In the genomic region with DNA sequence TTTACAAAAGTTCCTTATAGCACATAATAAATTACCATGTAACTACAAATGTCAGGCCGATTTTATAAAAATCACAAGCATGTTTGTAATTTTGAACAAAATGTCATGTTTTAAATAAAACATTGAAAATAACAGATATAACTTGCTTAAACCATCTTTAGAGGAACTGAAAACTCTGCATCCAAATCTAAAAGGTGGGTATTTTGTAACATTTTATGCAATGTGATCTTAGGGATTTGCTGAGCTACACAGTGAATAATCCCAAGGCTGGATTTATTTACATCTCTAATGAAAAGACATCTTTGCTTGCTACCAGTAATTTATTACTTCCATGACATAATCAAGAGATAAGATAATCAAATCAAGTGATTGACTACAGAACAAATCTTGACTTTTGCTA, we compare ENCODE assay signal across 26 cellular contexts. TPM values are rescaled to one million over a fixed set of nuclear protein-coding genes. Genes with fewer than 3 reads are reported as not detected.
DNase-seq lines count a peak whose midpoint lies in the region; ATAC-seq and TF ChIP-seq lines count a peak whose summit lies in the region.
"Had no signal": no experiment of that assay in that cellular context is flagged by ENCODE, and none has a peak within 500 bp of the region (broad histone marks: within the 10 kb centered on the region; RNA-seq: fewer than 3 reads in every experiment).

No MANE protein-coding gene starts in this region.

- peak overlapping the region in 3 of 4 donors; percentile 13 to 57 (median 20) for H3K27ac ChIP-seq in upper lobe of left lung
- H3K27ac ChIP-seq: colonic mucosa, prostate gland, thyroid gland had no signal

- ATAC-seq in activated naive CD8-positive, alpha-beta T cell treated with anti-CD3 and anti-CD28 coated beads, Interleukin-2, amount 50 U/mL, for 24 hours: no peak
- ATAC-seq in T-helper 17 cell: no peak
- no peak for ATAC-seq in naive thymus-derived CD8-positive, alpha-beta T cell
- no peak for ATAC-seq in upper lobe of left lung (ENCODE audit: low FRiP score in 2 of 2)
- ATAC-seq in esophagus mucosa: no peak
- no peak for ATAC-seq in GM21786 (IDR thresholded peaks at IDR 0.05; ENCODE audit: unreplicated experiment)
- no peak for ATAC-seq in GM19035 (IDR thresholded peaks at IDR 0.05; ENCODE audit: unreplicated experiment)
- ATAC-seq: activated CD8-positive, alpha-beta memory T cell treated with anti-CD3 and anti-CD28 coated beads, Interleukin-2, amount 10 ng/mL, durations not matched to agents 7 days and 5 days; HCT116; heart left ventricle had no signal

- no peak overlapping the region for H3K4me3 Mint-ChIP-seq in activated naive CD8-positive, alpha-beta T cell
- no peak overlapping the region for H3K4me3 Mint-ChIP-seq in activated naive CD8-positive, alpha-beta T cell treated with anti-CD3 and anti-CD28 coated beads, Interleukin-2, amount 50 U/mL, for 24 hours
- no peak overlapping the region for H3K4me3 Mint-ChIP-seq in T-helper 17 cell
- no peak overlapping the region for H3K4me3 Mint-ChIP-seq in naive thymus-derived CD8-positive, alpha-beta T cell
- H3K4me3 Mint-ChIP-seq: activated CD8-positive, alpha-beta memory T cell treated with anti-CD3 and anti-CD28 coated beads, Interleukin-2, amount 10 ng/mL, durations not matched to agents 7 days and 5 days; activated naive CD4-positive, alpha-beta T cell treated with anti-CD3 and anti-CD28 coated beads for 36 hours; CD8-positive, alpha-beta memory T cell; stimulated activated naive CD8-positive, alpha-beta T cell treated with anti-CD3 and anti-CD28 coated beads, Interleukin-15, Interleukin-2, amounts not matched to agents 100 ng/mL and 50 ng/mL, for 24 hours had no signal

- POLR2A ChIA-PET in naive thymus-derived CD8-positive, alpha-beta T cell (lab: Charles Lee): interaction anchor here (0.9 to 1.1 kb wide), 3 partner anchors 49 to 196 kb away, joined by 3 read pairs; no protein-coding TSS in a partner anchor

- H3K27me3 ChIP-seq in upper lobe of left lung: no peaks in the 10 kb centered on the region
- H3K27me3 ChIP-seq: colonic mucosa, heart left ventricle, thyroid gland had no signal

- H3K4me1 Mint-ChIP-seq in activated naive CD8-positive, alpha-beta T cell (ENCODE audit: low read depth): peaks cover 89% of the 10 kb centered on the region
- H3K4me1 Mint-ChIP-seq in activated naive CD8-positive, alpha-beta T cell treated with anti-CD3 and anti-CD28 coated beads, Interleukin-2, amount 50 U/mL, for 24 hours: peaks cover 77% of the 10 kb centered on the region
- H3K4me1 Mint-ChIP-seq in T-helper 17 cell: peaks cover 44% of the 10 kb centered on the region
- H3K4me1 Mint-ChIP-seq in naive thymus-derived CD8-positive, alpha-beta T cell: peaks cover 25 to 85% (median 69%) of the 10 kb centered on the region in 4 donors

- H3K9me3 ChIP-seq in T-helper 17 cell (ENCODE audit: control insufficient read depth, low read length, poor library complexity, severe bottlenecking) (no peaks in the 10 kb centered on the region), upper lobe of left lung (no peaks in the 10 kb centered on the region)
- H3K9me3 ChIP-seq: colonic mucosa, heart left ventricle, prostate gland, thyroid gland had no signal

- peaks cover 11% of the 10 kb centered on the region for H3K36me3 Mint-ChIP-seq in activated naive CD8-positive, alpha-beta T cell
- H3K36me3 Mint-ChIP-seq in activated naive CD8-positive, alpha-beta T cell treated with anti-CD3 and anti-CD28 coated beads, Interleukin-2, amount 50 U/mL, for 24 hours (ENCODE audit: low read depth): peaks cover 44% of the 10 kb centered on the region
- H3K36me3 Mint-ChIP-seq in T-helper 17 cell (ENCODE audit: low read depth): peaks cover 2% of the 10 kb centered on the region
- H3K36me3 Mint-ChIP-seq in naive thymus-derived CD8-positive, alpha-beta T cell: peaks cover 14 to 29% (median 17%) of the 10 kb centered on the region in 3 donors

- peaks cover 40 to 53% (median 46%) of the 10 kb centered on the region in 4 donors for H3K4me1 ChIP-seq in upper lobe of left lung
- H3K4me1 ChIP-seq: colonic mucosa, prostate gland had no signal

- TF ChIP-seq EP300 in upper lobe of left lung (IDR thresholded peaks at IDR 0.05): no peak

- TF ChIP-seq POLR2A in upper lobe of left lung (IDR thresholded peaks at IDR 0.05): no peak

- DNase-seq in activated naive CD8-positive, alpha-beta T cell treated with anti-CD3 and anti-CD28 coated beads, Interleukin-2, amount 50 U/mL, for 24 hours: no peak
- DNase-seq in T-helper 17 cell (no peak), upper lobe of left lung (no peak)
- DNase-seq in naive thymus-derived CD8-positive, alpha-beta T cell: no peak
- DNase-seq: activated CD4-positive, CD25-positive, alpha-beta regulatory T cell; activated CD8-positive, alpha-beta memory T cell treated with anti-CD3 and anti-CD28 coated beads, Interleukin-2, amount 10 ng/mL, durations not matched to agents 7 days and 5 days; activated naive CD4-positive, alpha-beta T cell treated with anti-CD3 and anti-CD28 coated beads for 36 hours; CD8-positive, alpha-beta memory T cell; colonic mucosa; DMS153; effector memory CD4-positive, alpha-beta T cell; erythroblast; heart left ventricle; kidney glomerular epithelial cell; NCI-H1105 treated with DMSO at 0.1 percent for 48 hours; NCI-H2029; NCI-H774; T-helper 1 cell had no signal

- 65 to 76% methylated on average over 1 of the region's 1 CpG for WGBS in upper lobe of left lung, 2 donors

- peaks cover 0 to 3% (median 0%) of the 10 kb centered on the region in 4 donors for H3K36me3 ChIP-seq in upper lobe of left lung
- H3K36me3 ChIP-seq: colonic mucosa, prostate gland, thyroid gland had no signal

- H3K27me3 Mint-ChIP-seq in activated naive CD8-positive, alpha-beta T cell: no peaks in the 10 kb centered on the region
- no peaks in the 10 kb centered on the region for H3K27me3 Mint-ChIP-seq in activated naive CD8-positive, alpha-beta T cell treated with anti-CD3 and anti-CD28 coated beads, Interleukin-2, amount 50 U/mL, for 24 hours
- H3K27me3 Mint-ChIP-seq in T-helper 17 cell: no peaks in the 10 kb centered on the region
- H3K27me3 Mint-ChIP-seq in naive thymus-derived CD8-positive, alpha-beta T cell: no peaks in the 10 kb centered on the region
- H3K27me3 Mint-ChIP-seq: activated CD8-positive, alpha-beta memory T cell treated with anti-CD3 and anti-CD28 coated beads, Interleukin-2, amount 10 ng/mL, durations not matched to agents 7 days and 5 days; CD8-positive, alpha-beta memory T cell; stimulated activated naive CD8-positive, alpha-beta T cell treated with anti-CD3 and anti-CD28 coated beads, Interleukin-15, Interleukin-2, amounts not matched to agents 100 ng/mL and 50 ng/mL, for 24 hours had no signal

- peak overlapping the region; percentile 28 for H3K27ac Mint-ChIP-seq in activated naive CD8-positive, alpha-beta T cell
- H3K27ac Mint-ChIP-seq in activated naive CD8-positive, alpha-beta T cell treated with anti-CD3 and anti-CD28 coated beads, Interleukin-2, amount 50 U/mL, for 24 hours: no peak overlapping the region
- H3K27ac Mint-ChIP-seq in T-helper 17 cell: peak overlapping the region; percentile 27
- H3K27ac Mint-ChIP-seq in naive thymus-derived CD8-positive, alpha-beta T cell: peak overlapping the region in 6 of 10 donors; percentile 6 to 63 (median 34)
- H3K27ac Mint-ChIP-seq: activated CD8-positive, alpha-beta memory T cell treated with anti-CD3 and anti-CD28 coated beads, Interleukin-2, amount 10 ng/mL, durations not matched to agents 7 days and 5 days; activated naive CD4-positive, alpha-beta T cell treated with anti-CD3 and anti-CD28 coated beads for 36 hours had no signal

- TF ChIP-seq CTCF in upper lobe of left lung (IDR thresholded peaks at IDR 0.05): no peak

- H3K9me3 Mint-ChIP-seq in activated naive CD8-positive, alpha-beta T cell (ENCODE audit: low read depth): no peaks in the 10 kb centered on the region
- H3K9me3 Mint-ChIP-seq in activated naive CD8-positive, alpha-beta T cell treated with anti-CD3 and anti-CD28 coated beads, Interleukin-2, amount 50 U/mL, for 24 hours: no peaks in the 10 kb centered on the region
- H3K9me3 Mint-ChIP-seq in naive thymus-derived CD8-positive, alpha-beta T cell: no peaks in the 10 kb centered on the region
- H3K9me3 Mint-ChIP-seq: activated naive CD4-positive, alpha-beta T cell treated with anti-CD3 and anti-CD28 coated beads for 36 hours; CD8-positive, alpha-beta memory T cell; stimulated activated naive CD8-positive, alpha-beta T cell treated with anti-CD3 and anti-CD28 coated beads, Interleukin-15, Interleukin-2, amounts not matched to agents 100 ng/mL and 50 ng/mL, for 24 hours had no signal

- H3K4me3 ChIP-seq in upper lobe of left lung: no peak overlapping the region
- H3K4me3 ChIP-seq: colonic mucosa, heart left ventricle, prostate gland, thyroid gland had no signal

RNA-seq across cellular contexts. Expression of a gene that starts 47.5 kb away (rescaled TPM):
- 100 to 1,000 TPM in 1 of 2 donors, 10 to 100 TPM in 1; 76.1 to 108 TPM for total RNA-seq in T-helper 17 cell
- 10 to 100 TPM; 79.2 to 85.1 TPM for total RNA-seq in naive thymus-derived CD8-positive, alpha-beta T cell
- polyA plus RNA-seq in naive thymus-derived CD8-positive, alpha-beta T cell: 10 to 100 TPM; 20.1 to 48.4 (median 31.9) TPM
- 10 to 100 TPM; 33.5 to 78.6 (median 53.1) TPM for total RNA-seq in upper lobe of left lung
- total RNA-seq in esophagus mucosa: 42.2 TPM
